Comparison of ENCODE assay signal across 8 cellular contexts in genomic region chr11:33735426-33736147, GRCh38. TPM values are rescaled to one million over a fixed set of nuclear protein-coding genes. Genes with fewer than 3 reads are reported as not detected.
A peak's percentile ranks its signal among the peaks of the same experiment; 100 is the strongest.
DNase-seq lines count a peak whose midpoint lies in the region; ATAC-seq and TF ChIP-seq lines count a peak whose summit lies in the region.

No MANE protein-coding gene starts in this region.

- H3K9me3 ChIP-seq in A673 (ENCODE audit: low read depth, low read length, poor library complexity, severe bottlenecking) (no peaks in the 10 kb centered on the region), NT2/D1 (ENCODE audit: insufficient read depth, low read length) (no peaks in the 10 kb centered on the region), heart left ventricle (no peaks in the 10 kb centered on the region), psoas muscle (no peaks in the 10 kb centered on the region)

- H3K4me3 ChIP-seq in A673 (ENCODE audit: low read depth, low read length, poor library complexity, severe bottlenecking) (peak overlapping the region; percentile 67), NT2/D1 (ENCODE audit: insufficient read length, low read depth) (peak overlapping the region; percentile 61), heart left ventricle (peak overlapping the region; percentile 75 to 98 (median 92)), psoas muscle (peak overlapping the region; percentile 96)

- 2 to 8% (median 2%) methylated on average over 31 to 50 of the region's 50 CpGs for whole genome bisulfite sequencing in heart left ventricle, 4 donors
- 1% methylated on average over 50 of the region's 50 CpGs for WGBS in psoas muscle, 3 donors

- peak overlapping the region; percentile 83 for H3K9ac ChIP-seq in NT2/D1 (ENCODE audit: insufficient read length, low read depth)

- intact Hi-C loops in A673 (cut with micrococcal nuclease; ENCODE audit: unreplicated experiment) (loop anchor here (2.0 to 5.0 kb wide), 2 partner anchors 373 to 573 kb away; partner anchors contain the start of gene CSTF3), heart left ventricle (cut with DNase I) (loop anchor here in 8 of 10 donors (1.0 to 5.0 kb wide), 7 partner anchors 12 to 478 kb away; partner anchors contain the start of genes C11orf91 (in 6 of the 8) and HIPK3 (in 2 of the 8)), psoas muscle (cut with DNase I) (loop anchor here (2.0 to 5.0 kb wide), 2 partner anchors 19 to 33 kb away; partner anchors contain the start of gene C11orf91 (in 2 of the 2))

- DNase-seq in A673 (ENCODE audit: low spot score) = peak; percentile 65
- no peak for DNase-seq in NT2/D1 (ENCODE audit: low read depth, low spot score)
- DNase-seq in activated naive CD4-positive, alpha-beta T cell treated with anti-CD3 and anti-CD28 coated beads, Interleukin-2, amount 50 U/mL, for 16 hours = peak; percentile 36
- DNase-seq in heart left ventricle = peak in 4 of 5 donors; percentile 45 to 72 (median 52)
- peak in 1 of 2 donors; percentile 73 for DNase-seq in psoas muscle
- DNase-seq in SHP77 treated with DMSO at 0.1 percent for 48 hours (lab: John Stamatoyannopoulos, UW) = no peak

- H3K4me1 ChIP-seq in A673 (ENCODE audit: insufficient read depth, low read length, poor library complexity, severe bottlenecking) (peaks cover 22% of the 10 kb centered on the region), NT2/D1 (ENCODE audit: insufficient read depth, insufficient read length) (no peaks in the 10 kb centered on the region), heart left ventricle (peaks cover 4 to 58% (median 48%) of the 10 kb centered on the region in 12 donors), psoas muscle (peaks cover 37% of the 10 kb centered on the region)

- CTCF ChIA-PET in A673 (lab: Charles Lee) = no interaction called here

- no peak for TF ChIP-seq CTCF in A673 (conservative IDR thresholded peaks at IDR 0.05; ENCODE audit: low read depth, low read length)
- peak in 2 of 12 donors; percentile 10 to 25 for TF ChIP-seq CTCF in heart left ventricle (IDR thresholded peaks at IDR 0.05)
- TF ChIP-seq CTCF in psoas muscle (IDR thresholded peaks at IDR 0.05) = no peak

- ATAC-seq in GM18861 (IDR thresholded peaks at IDR 0.05; ENCODE audit: unreplicated experiment) = peak; percentile 29
- ATAC-seq in HG03045 (IDR thresholded peaks at IDR 0.05; ENCODE audit: unreplicated experiment) = peak; percentile 64
- ATAC-seq in heart left ventricle = peak in 3 of 4 donors; percentile 6 to 28 (median 21)
- peak; percentile 35 to 65 (median 47) for ATAC-seq in psoas muscle

- POLR2A ChIA-PET in A673 (lab: Charles Lee; ENCODE audit: low non-redundant PET) = no interaction called here

- H3K27ac ChIP-seq in A673 (ENCODE audit: low read depth, low read length, poor library complexity, severe bottlenecking) (peak overlapping the region; percentile 74), heart left ventricle (peak overlapping the region; percentile 93 to 100 (median 98)), psoas muscle (peak overlapping the region; percentile 98)

- no TSS peak for BruUV-seq in A673 (replicated peaks; lab: Mats Ljungman, UMichigan)

- H3K27me3 ChIP-seq in A673 (replicated peaks; ENCODE audit: insufficient read depth, low read depth, low read length, poor library complexity) = no peaks in the 10 kb centered on the region
- peaks cover 19% of the 10 kb centered on the region for H3K27me3 ChIP-seq in NT2/D1 (ENCODE audit: insufficient read depth, insufficient read length)
- H3K27me3 ChIP-seq in heart left ventricle = no peaks in the 10 kb centered on the region
- H3K27me3 ChIP-seq in psoas muscle (ENCODE audit: insufficient read depth in 3 of 3, low read length in 2 of 3) = no peaks in the 10 kb centered on the region

- TF ChIP-seq POLR2A in heart left ventricle (IDR thresholded peaks at IDR 0.05) = no peak

- H3K36me3 ChIP-seq in A673 (ENCODE audit: insufficient read depth, low read length, poor library complexity, severe bottlenecking) (no peaks in the 10 kb centered on the region), NT2/D1 (ENCODE audit: insufficient read depth, insufficient read length, low read length) (peaks cover 3% of the 10 kb centered on the region), heart left ventricle (peaks cover 0 to 18% (median 11%) of the 10 kb centered on the region in 9 donors), psoas muscle (ENCODE audit: insufficient read depth in 1 of 2, low read depth in 1 of 2) (peaks cover 5 to 11% of the 10 kb centered on the region in 2 donors)

RNA-seq across cellular contexts. Expression of gene CD59, which starts 0.6 kb away (rescaled TPM):
- total RNA-seq in A673 (2021) (193 and 204 TPM in 2 replicates), heart left ventricle (1,000 to 10,000 TPM in 3 of 9 donors, 100 to 1,000 TPM in 6; 588 to 1,434 (median 930) TPM), psoas muscle (100 to 1,000 TPM; 548 to 930 (median 580) TPM)
- polyA plus RNA-seq in heart left ventricle (1,000 to 10,000 TPM in 1 of 2 donors, 100 to 1,000 TPM in 1; 133 to 1,175 TPM), psoas muscle (100 to 1,000 TPM; 423 to 754 (median 450) TPM)

RNA-seq across cellular contexts. Expression of gene C11orf91, which starts 35.0 kb away (rescaled TPM):
- total RNA-seq in A673 (2021) = not detected in 2 replicates
- total RNA-seq in heart left ventricle = under 1 TPM in 4 of 9 donors, not detected in 5; 0.56 to 1.00 (median 0.70) TPM
- not detected for polyA plus RNA-seq in heart left ventricle
- under 1 TPM in 3 of 4 donors, not detected in 1; 0.49 to 0.87 (median 0.53) TPM for total RNA-seq in psoas muscle
- under 1 TPM in 1 of 3 donors, not detected in 2; 0.14 TPM for polyA plus RNA-seq in psoas muscle

RNA-seq across cellular contexts. Expression of gene FBXO3, which starts 38.7 kb away (rescaled TPM):
- total RNA-seq in A673 (2021) (59.2 and 64.6 TPM in 2 replicates), heart left ventricle (10 to 100 TPM; 47.3 to 72.8 (median 52.4) TPM), psoas muscle (10 to 100 TPM; 35.7 to 52.6 (median 40.9) TPM)
- polyA plus RNA-seq in heart left ventricle (10 to 100 TPM; 25.7 to 35.4 TPM), psoas muscle (10 to 100 TPM; 13.4 to 37.6 (median 22.1) TPM)

Comparison
In these comparisons a context has a peak if more than half of its experiments do, and no peak if none do; other contexts are left out.
1. DNase-seq: peak in A673 (single experiment), activated naive CD4-positive, alpha-beta T cell treated with anti-CD3 and anti-CD28 coated beads, Interleukin-2, amount 50 U/mL, for 16 hours (single experiment) and heart left ventricle (4 of 5); none in NT2/D1 (single experiment) and SHP77 treated with DMSO at 0.1 percent for 48 hours (single experiment).
2. Peak in every context shown above with its lines, with median percentiles within 50 percentile points of each other: H3K27ac ChIP-seq, H3K4me3 ChIP-seq and ATAC-seq.